In genomic region chr15:63517614-63518013, GRCh38 we compare ENCODE assay signal across 13 cellular contexts. TPM values are rescaled to one million over a fixed set of nuclear protein-coding genes. Genes with fewer than 3 reads are reported as not detected.
DNase-seq lines count a peak whose midpoint lies in the region; ATAC-seq, FAIRE-seq and TF ChIP-seq lines count a peak whose summit lies in the region.
"Had no signal": no experiment of that assay in that cellular context is flagged by ENCODE, and none has a peak within 500 bp of the region (broad histone marks: within the 10 kb centered on the region; RNA-seq: fewer than 3 reads in every experiment).

No MANE protein-coding gene starts in this region.

- H3K27ac ChIP-seq in BLaER1 treated with 17β-estradiol and CSF1 and Interleukin-3, amounts not matched to agents 10 nM and 100 nM, result peak overlapping the region in 4 of 11 experiments; percentile 2 to 31 (median 14); a peak in 3 of 22 replicates
- H3K27ac ChIP-seq in GM12878 (ENCODE audit: control insufficient read depth, insufficient read depth), result peak overlapping the region; percentile 74
- H3K27ac ChIP-seq in dorsolateral prefrontal cortex, result no peak overlapping the region
- H3K27ac ChIP-seq: cardiac muscle cell, thoracic aorta had no signal

- TF ChIP-seq CTCF in GM12878 (IDR thresholded peaks at IDR 0.05 in 2 of 3, conservative IDR thresholded peaks at IDR 0.05 in 1 of 3; ENCODE audit: control insufficient read depth in 2 of 3, extremely low read depth in 1 of 3, insufficient read depth in 1 of 3, low read depth in 3 of 3, low read length in 3 of 3) (no peak), dorsolateral prefrontal cortex (IDR thresholded peaks at IDR 0.05 in 54 of 56, conservative IDR thresholded peaks at IDR 0.05 in 2 of 56; ENCODE audit: low read depth in 1 of 56, partially characterized antibody in 56 of 56) (no peak)

- H3K9me3 Mint-ChIP-seq in memory B cell, result no peaks in the 10 kb centered on the region

- H3K9ac ChIP-seq in BLaER1 treated with 17β-estradiol and CSF1 and Interleukin-3, amounts not matched to agents 10 nM and 100 nM, result peak overlapping the region in 3 of 11 experiments; percentile 7 to 16 (median 8); a peak in 3 of 22 replicates
- peak overlapping the region; percentile 44 for H3K9ac ChIP-seq in GM12878 (ENCODE audit: control insufficient read depth, insufficient read depth, low read length)

- no peak for TF ChIP-seq POLR2A in GM12878 (IDR thresholded peaks at IDR 0.05; ENCODE audit: low read depth, low read length)

- intact Hi-C loops in GM12878 (cut with micrococcal nuclease; ENCODE audit: unreplicated experiment), result loop anchor here (10.0 kb wide), 1 partner anchor 77 kb away; the partner anchor contains the start of gene FBXL22
- intact Hi-C loops in dorsolateral prefrontal cortex (cut with DNase I), result no loop called here

- ATAC-seq in GM12878 (peak; percentile 62), memory B cell (ENCODE audit: low read depth) (peak; percentile 46)

- RAD21 ChIA-PET in GM12878 (lab: Charles Lee; ENCODE audit: unreplicated experiment), result interaction anchor here (0.6 to 6.1 kb wide), 12 partner anchors 8 to 299 kb away, joined by 3 to 43 read pairs (median 5); no protein-coding TSS in a partner anchor

- H3K4me1 ChIP-seq in BLaER1 treated with 17β-estradiol and CSF1 and Interleukin-3, amounts not matched to agents 10 nM and 100 nM, result peaks cover 25 to 100% (median 59%) of the 10 kb centered on the region in 10 experiments
- H3K4me1 ChIP-seq in GM12878 (ENCODE audit: control insufficient read depth, insufficient read depth, low read length), result peaks cover 30% of the 10 kb centered on the region

- TF ChIP-seq EP300 in GM12878 (IDR thresholded peaks at IDR 0.05; ENCODE audit: borderline replicate concordance in 1 of 2, control insufficient read depth in 1 of 2, low read depth in 2 of 2, low read length in 2 of 2), result no peak

- in situ Hi-C loops in GM12878 (cut with MboI), result no loop called here

- POLR2A ChIA-PET in GM12878 (lab: Charles Lee), result interaction anchor here (1.0 to 4.9 kb wide), 5 partner anchors 8 to 42 kb away, joined by 3 to 20 read pairs (median 3); no protein-coding TSS in a partner anchor

- SMC1A ChIA-PET in GM12878 (lab: Charles Lee; ENCODE audit: uncharacterized antibody, unreplicated experiment), result interaction anchor here (0.6 to 10.2 kb wide), 15 partner anchors 7 to 338 kb away, joined by 3 to 122 read pairs (median 6); partner anchors contain the start of gene FBXL22

- peaks cover 98% of the 10 kb centered on the region for H3K79me2 ChIP-seq in GM12878 (ENCODE audit: control insufficient read depth, insufficient read depth, low read length)

- peak overlapping the region; percentile 15 to 92 (median 58); a peak in 21 of 22 replicates for H3K4me2 ChIP-seq in BLaER1 treated with 17β-estradiol and CSF1 and Interleukin-3, amounts not matched to agents 10 nM and 100 nM
- peak overlapping the region; percentile 79 for H3K4me2 ChIP-seq in GM12878 (ENCODE audit: control insufficient read depth, insufficient read depth)

- H3K27me3 ChIP-seq in BLaER1 treated with 17β-estradiol and CSF1 and Interleukin-3, amounts not matched to agents 10 nM and 100 nM, result no peaks in the 10 kb centered on the region
- H3K27me3 ChIP-seq in GM12878 (replicated peaks in 1 of 2; ENCODE audit: control insufficient read depth in 2 of 2, insufficient read depth in 2 of 2, low read length in 1 of 2), result no peaks in the 10 kb centered on the region
- peaks cover 0 to 3% (median 0%) of the 10 kb centered on the region in 45 donors for H3K27me3 ChIP-seq in dorsolateral prefrontal cortex
- H3K27me3 ChIP-seq: cardiac muscle cell had no signal

- BruUV-seq in GM12878 (replicated peaks; lab: Mats Ljungman, UMichigan), result no TSS peak

- DNase-seq in HT-29 (ENCODE audit: low spot score), result peak; percentile 68
- DNase-seq in GM12878 (ENCODE audit: low read depth, low spot score), result no peak
- no peak for DNase-seq in memory B cell (ENCODE audit: low spot score in 2 of 2)
- no peak for DNase-seq in pons (ENCODE audit: low spot score)
- DNase-seq in dorsolateral prefrontal cortex, result no peak
- no peak for DNase-seq in globus pallidus (ENCODE audit: low spot score)
- DNase-seq in foreskin melanocyte, result no peak
- DNase-seq: activated CD4-positive, alpha-beta T cell treated with anti-CD3 and anti-CD28 coated beads, Interleukin-2, amount 50 U/mL, for 1 hour; glutamatergic neuron; NCI-H1105 had no signal

- H4K20me1 ChIP-seq in BLaER1 treated with 17β-estradiol and CSF1 and Interleukin-3, amounts not matched to agents 10 nM and 100 nM, result peaks cover 100% of the 10 kb centered on the region in 11 experiments
- no peaks in the 10 kb centered on the region; the same call in 1 of the 2 replicates for H4K20me1 ChIP-seq in GM12878 (ENCODE audit: control insufficient read depth, insufficient read depth)

- H3K36me3 ChIP-seq in BLaER1 treated with 17β-estradiol and CSF1 and Interleukin-3, amounts not matched to agents 10 nM and 100 nM, result peaks cover 0 to 48% (median 20%) of the 10 kb centered on the region in 11 experiments; a peak in 15 of 22 replicates
- H3K36me3 ChIP-seq in GM12878 (ENCODE audit: control insufficient read depth in 2 of 2, insufficient read depth in 2 of 2, low read length in 1 of 2), result 0 out of 4 replicates have a peak, but pooled peaks cover 0 to 4% of the 10 kb centered on the region in 2 experiments
- H3K36me3 ChIP-seq: cardiac muscle cell, thoracic aorta had no signal

- no peak overlapping the region for H3K4me3 ChIP-seq in BLaER1 treated with 17β-estradiol and CSF1 and Interleukin-3, amounts not matched to agents 10 nM and 100 nM
- H3K4me3 ChIP-seq in GM12878 (peak overlapping the region; percentile 52; the same call in 1 of the 2 replicates), dorsolateral prefrontal cortex (no peak overlapping the region)
- H3K4me3 ChIP-seq: cardiac muscle cell, thoracic aorta had no signal

- WGBS in GM12878 (ENCODE audit: insufficient coverage, insufficient replicate concordance, low lambda C conversion rate, missing lambda C conversion rate), result 47% methylated on average over 1 of the region's 1 CpG

- H3K4me1 Mint-ChIP-seq in memory B cell, result peaks cover 50% of the 10 kb centered on the region

- H3K27ac Mint-ChIP-seq in memory B cell, result peak overlapping the region; percentile 26

- no peak for TF ChIP-seq RAD21 in GM12878 (IDR thresholded peaks at IDR 0.05; ENCODE audit: insufficient read depth, low read depth, low read length)

- peak overlapping the region; percentile 42 for H3K4me3 Mint-ChIP-seq in memory B cell

- no peaks in the 10 kb centered on the region for H3K27me3 Mint-ChIP-seq in memory B cell

- no peaks in the 10 kb centered on the region for H3K36me3 Mint-ChIP-seq in memory B cell

- CTCF ChIA-PET in GM12878 (lab: Yijun Ruan, JAX), result interaction anchor here (0.6 to 2.1 kb wide), 10 partner anchors 10 to 82 kb away, joined by 3 to 9 read pairs (median 6); no protein-coding TSS in a partner anchor

- no peak overlapping the region for H2AFZ ChIP-seq in GM12878 (ENCODE audit: control insufficient read depth, low read depth, low read length)

- H3K9me3 ChIP-seq in BLaER1 treated with 17β-estradiol and CSF1 and Interleukin-3, amounts not matched to agents 10 nM and 100 nM (replicated peaks in 1 of 11), result peaks cover 0 to 5% (median 0%) of the 10 kb centered on the region in 11 experiments; a peak in 1 of 22 replicates
- no peaks in the 10 kb centered on the region for H3K9me3 ChIP-seq in GM12878 (replicated peaks; ENCODE audit: control insufficient read depth, insufficient read depth, low read length)
- H3K9me3 ChIP-seq: thoracic aorta had no signal

- FAIRE-seq in GM12878 (lab: Jason Lieb, UNC), result peak; percentile 18

TF ChIP-seq in GM12878, 131 proteins besides CTCF, POLR2A, EP300 and RAD21 (continues in another document):
- TF ChIP-seq NRF1 (conservative IDR thresholded peaks at IDR 0.05; ENCODE audit: low read depth, low read length) (no peak), GATAD2B (conservative IDR thresholded peaks at IDR 0.05; ENCODE audit: low read depth) (no peak), NFXL1 (IDR thresholded peaks at IDR 0.05; ENCODE audit: borderline replicate concordance) (no peak)

RNA-seq across cellular contexts. Expression of gene USP3, which starts 13.2 kb away (rescaled TPM):
- 39.4 and 47.6 TPM in 2 replicates for total RNA-seq in HT-29 (2014; rRNA removed; shearing (Covaris generic))
- 459 and 461 TPM in 2 replicates for total RNA-seq in GM12878 (2013; cell fraction: nucleolus; rRNA removed)
- 47.1 and 49.8 TPM in 2 replicates for total RNA-seq in GM12878 (2014; rRNA removed)
- total RNA-seq in GM12878 (2014; rRNA removed; fragmentation: Illumina TruSeq; extraction: Trizol), result 58.8 and 61.3 TPM in 2 replicates
- 64.5 and 65.1 TPM in 2 replicates for total RNA-seq in GM12878 (2021)
- 32.8 TPM for polyA plus RNA-seq in GM12878 (2011; ENCODE audit: low read depth)
- 50.3 and 54.0 TPM in 2 replicates for polyA plus RNA-seq in GM12878 (2011; rRNA removed)
- 27.3 and 47.7 TPM in 2 replicates for polyA plus RNA-seq in GM12878 (2011; cell fraction: cytosol; rRNA removed)
- 143 and 189 TPM in 2 replicates for polyA plus RNA-seq in GM12878 (2011; cell fraction: nucleus; rRNA removed)
- 38.6 and 46.2 TPM in 2 replicates for polyA plus RNA-seq in GM12878 (2012)
- polyA plus RNA-seq in GM12878 (2014; fragmentation: Illumina TruSeq; extraction: Trizol), result 52.6 and 58.7 TPM in 2 replicates
- polyA plus RNA-seq in GM12878 (2014; fragmentation: Nextera tagmentation; extraction: Ambion mirVana), result 10 to 100 TPM; 23.8 to 45.7 TPM
- polyA plus RNA-seq in GM12878 (2014; rRNA removed), result 30.1 and 31.9 TPM in 2 replicates
- 10 to 100 TPM; 48.0 to 54.0 TPM for polyA plus RNA-seq in GM12878 (2016; fragmentation: Nextera tagmentation; extraction: Ambion mirVana)
- polyA minus RNA-seq in GM12878 (2011; rRNA and poly(A)+ RNA removed), result 82.4 and 103 TPM in 2 replicates
- 22.2 and 35.9 TPM in 2 replicates for polyA minus RNA-seq in GM12878 (2011; cell fraction: cytosol; rRNA and poly(A)+ RNA removed)
- 103 and 169 TPM in 2 replicates for polyA minus RNA-seq in GM12878 (2011; cell fraction: nucleus; rRNA and poly(A)+ RNA removed)
- 10 to 100 TPM; 11.5 to 36.2 (median 21.9) TPM for total RNA-seq in dorsolateral prefrontal cortex
